9 cellular contexts compared by ENCODE assay signal in genomic region chr6:1335367-1336037, GRCh38. TPM values are rescaled to one million over a fixed set of nuclear protein-coding genes. Genes with fewer than 3 reads are reported as not detected.
DNase-seq lines count a peak whose midpoint lies in the region; ATAC-seq, FAIRE-seq and TF ChIP-seq lines count a peak whose summit lies in the region.
"Had no signal": no experiment of that assay in that cellular context is flagged by ENCODE, and none has a peak within 500 bp of the region (broad histone marks: within the 10 kb centered on the region; RNA-seq: fewer than 3 reads in every experiment).

No MANE protein-coding gene starts in this region.

- no peak overlapping the region for H4K8ac ChIP-seq in H1 (ENCODE audit: extremely low read depth, insufficient read depth, low read length)

- in situ Hi-C loops in GM13976 (cut with MboI; ENCODE audit: low sequenced_read_pairs, unreplicated experiment): no loop called here

- H2BK20ac ChIP-seq in H1 (ENCODE audit: low read length): no peak overlapping the region

- peak overlapping the region in 1 of 2 experiments; percentile 30; a peak in 3 of 4 replicates for H3K4me2 ChIP-seq in H1 (ENCODE audit: insufficient read depth in 1 of 2, low read depth in 2 of 2, low read length in 2 of 2)

- no peak overlapping the region for H2BK12ac ChIP-seq in H1 (ENCODE audit: low read depth, low read length)

- no peak overlapping the region for H3K9ac ChIP-seq in H1 (replicated peaks in 1 of 4; ENCODE audit: extremely low read depth in 1 of 4, low read depth in 3 of 4, low read length in 3 of 4)

- POLR2A ChIA-PET in BJ (lab: Charles Lee): no interaction called here
- POLR2A ChIA-PET in H1 (lab: Charles Lee; ENCODE audit: partially characterized antibody): no interaction called here

- H3K4ac ChIP-seq in H1 (replicated peaks; ENCODE audit: insufficient read length, low read depth, low read length): no peak overlapping the region

- no peak overlapping the region for H3K56ac ChIP-seq in H1 (replicated peaks; ENCODE audit: insufficient read length, low read depth, low read length)

- FAIRE-seq in H1 (lab: Jason Lieb, UNC): no peak

- H4K20me1 ChIP-seq in H1 (replicated peaks in 1 of 2; ENCODE audit: control insufficient read depth in 1 of 2, insufficient read depth in 2 of 2, low read length in 2 of 2): no peaks in the 10 kb centered on the region

- H4K5ac ChIP-seq in H1 (ENCODE audit: insufficient read length, low read depth, low read length): no peak overlapping the region

- DNase-seq in BJ (ENCODE audit: low read depth) (peak; percentile 55), MV-4-11 (lab: John Stamatoyannopoulos, UW) (peak; percentile 82), H1 (ENCODE audit: low read depth in 1 of 2, low spot score in 2 of 2) (no peak), mucosa of gallbladder (ENCODE audit: low spot score) (peak; percentile 90), GM13976 (ENCODE audit: low spot score) (no peak), activated gamma-delta T cell (lab: John Stamatoyannopoulos, UW) (no peak)
- DNase-seq: GF-D8 had no signal

- ATAC-seq in GM19397 (IDR thresholded peaks at IDR 0.05; ENCODE audit: unreplicated experiment) (no peak), HG02642 (IDR thresholded peaks at IDR 0.05; ENCODE audit: poor library complexity, unreplicated experiment) (no peak)

- H3K36me3 ChIP-seq in BJ (ENCODE audit: control insufficient read depth, insufficient read depth, low read length) (no peaks in the 10 kb centered on the region), H1 (ENCODE audit: control insufficient read depth in 2 of 4, insufficient read depth in 4 of 4, low read length in 3 of 4) (no peaks in the 10 kb centered on the region)

- H3K23ac ChIP-seq in H1 (ENCODE audit: insufficient read length): no peak overlapping the region

- H2BK15ac ChIP-seq in H1 (ENCODE audit: low read length): 0 out of 2 replicates have a peak overlapping the region, but pooled peaks have one; percentile 31

- WGBS in H1 (ENCODE audit: extremely low coverage in 1 of 2, insufficient coverage in 1 of 2, insufficient read length in 1 of 2, insufficient replicate concordance in 2 of 2, low coverage in 1 of 2, low lambda C conversion rate in 2 of 2, missing lambda C conversion rate in 1 of 2), 2 experiments: 71% methylated on average over 14 of the region's 14 CpGs; no CpG with 5 or more reads in 1 of the 2 experiments

- H3K23me2 ChIP-seq in H1 (ENCODE audit: low read depth, low read length): no peaks in the 10 kb centered on the region

- TF ChIP-seq RAD21 in H1 (IDR thresholded peaks at IDR 0.05 in 1 of 2, conservative IDR thresholded peaks at IDR 0.05 in 1 of 2; ENCODE audit: low read depth in 2 of 2, low read length in 2 of 2): no peak

- TF ChIP-seq POLR2A in H1 (IDR thresholded peaks at IDR 0.05; ENCODE audit: control extremely low read depth in 1 of 2, low read depth in 2 of 2, low read length in 2 of 2): no peak

- no peaks in the 10 kb centered on the region for H3K79me2 ChIP-seq in H1 (ENCODE audit: control insufficient read depth in 1 of 2, insufficient read depth in 2 of 2, low read length in 2 of 2)

- TF ChIP-seq EP300 in H1 (IDR thresholded peaks at IDR 0.05; ENCODE audit: borderline replicate concordance in 1 of 2, low read depth in 2 of 2, low read length in 2 of 2): no peak

- H3K4me3 ChIP-seq in BJ (ENCODE audit: low read depth, low read length) (no peak overlapping the region), H1 (ENCODE audit: extremely low read depth in 1 of 4, insufficient read depth in 2 of 4, low read depth in 3 of 4, low read length in 4 of 4) (no peak overlapping the region)

- H2BK5ac ChIP-seq in H1 (ENCODE audit: low read depth, low read length): 0 out of 2 replicates have a peak overlapping the region, but pooled peaks have one; percentile 30

- CTCF ChIA-PET in BJ (lab: Yijun Ruan, JAX) (interaction anchor here (0.6 to 1.9 kb wide), 9 partner anchors 9 to 538 kb away, joined by 3 to 5 read pairs (median 3); no protein-coding TSS in a partner anchor), H1 (lab: Charles Lee; ENCODE audit: partially characterized antibody) (interaction anchor here (0.7 to 2.8 kb wide), 22 partner anchors 10 to 743 kb away, joined by 3 to 13 read pairs (median 4); no protein-coding TSS in a partner anchor)

- H2AK5ac ChIP-seq in H1 (ENCODE audit: low read depth, low read length): no peak overlapping the region

- peak overlapping the region; percentile 91; the same call in 1 of the 2 replicates for H2AFZ ChIP-seq in H1 (ENCODE audit: low read length)

- H3K27ac ChIP-seq in H1 (ENCODE audit: low read depth, low read length): no peak overlapping the region

- peaks cover 2 to 6% of the 10 kb centered on the region in 2 experiments; a peak in 1 of 4 replicates for H3K9me3 ChIP-seq in H1 (ENCODE audit: insufficient read depth in 2 of 2, low read depth in 1 of 2, low read length in 1 of 2)

- H3K18ac ChIP-seq in H1 (ENCODE audit: extremely low read depth, low read length): no peak overlapping the region; the same call in 1 of the 2 replicates

- no peak overlapping the region for H4K91ac ChIP-seq in H1 (replicated peaks; ENCODE audit: insufficient read length, low read length)

- H3K79me1 ChIP-seq in H1 (ENCODE audit: low read depth, low read length): no peaks in the 10 kb centered on the region

- H3K27me3 ChIP-seq in BJ (ENCODE audit: control insufficient read depth, insufficient read depth, low read length) (no peaks in the 10 kb centered on the region), H1 (replicated peaks in 1 of 4; ENCODE audit: control insufficient read depth in 3 of 4, extremely low read depth in 1 of 4, insufficient read depth in 3 of 4, low read length in 3 of 4) (peaks cover 0 to 4% (median 2%) of the 10 kb centered on the region in 4 experiments; a peak in 4 of 7 replicates)

- no peak overlapping the region for H2BK120ac ChIP-seq in H1 (replicated peaks; ENCODE audit: low read depth, low read length)

- H3K4me1 ChIP-seq in H1 (replicated peaks in 1 of 4; ENCODE audit: control insufficient read depth in 3 of 4, insufficient read depth in 4 of 4, low read length in 3 of 4): peaks cover 0 to 5% (median 3%) of the 10 kb centered on the region in 4 experiments; a peak in 3 of 7 replicates

- H3K14ac ChIP-seq in H1 (ENCODE audit: insufficient read length): no peak overlapping the region

- TF ChIP-seq CTCF in BJ (IDR thresholded peaks at IDR 0.05; ENCODE audit: insufficient read depth, low read depth, low read length) (no peak), H1 (IDR thresholded peaks at IDR 0.05; ENCODE audit: control extremely low read depth in 1 of 3, insufficient read depth in 1 of 3, low read depth in 1 of 3, low read length in 3 of 3) (no peak), GM13976 (IDR thresholded peaks at IDR 0.05; ENCODE audit: borderline replicate concordance, control extremely low read depth, extremely low read depth, insufficient read depth, missing control alignments) (no peak)

TF ChIP-seq in H1, 55 proteins besides CTCF, POLR2A, EP300 and RAD21:
- TF ChIP-seq CEBPB (IDR thresholded peaks at IDR 0.05; ENCODE audit: low read depth, low read length) (peak; percentile 73), ZNF274 (IDR thresholded peaks at IDR 0.05; ENCODE audit: borderline replicate concordance, extremely low read depth, low read length) (no peak)

RNA-seq across cellular contexts. Expression of gene FOXQ1, which starts 23.6 kb away (rescaled TPM):
- polyA plus RNA-seq in BJ (2011; rRNA removed) (0.23 and 0.31 TPM in 2 replicates), H1 (2011; rRNA removed) (0.03 TPM in 2 replicates)
- polyA minus RNA-seq in BJ (2011; rRNA and poly(A)+ RNA removed): 0.38 and 0.67 TPM in 2 replicates
- not detected in 2 replicates for total RNA-seq in H1 (2021; fragmentation: NEBNext Ultra II Directional; extraction: Animal tissue kit (Norgen Biotek cat#: 25700))
- polyA plus RNA-seq in H1 (2011; cell fraction: cytosol; rRNA removed): 0.05 TPM
- not detected for polyA plus RNA-seq in H1 (2011; cell fraction: nucleus; rRNA removed)
- 0.14 TPM in 1 of 4 replicates, not detected in the others for polyA plus RNA-seq in H1 (2012, experiment 1 of 2)
- 0.17 TPM for polyA plus RNA-seq in H1 (2012, experiment 2 of 2)
- 0.06 TPM for polyA plus RNA-seq in H1 (2013, experiment 1 of 2)
- polyA plus RNA-seq in H1 (2013, experiment 2 of 2): 0.06 TPM
- not detected in 2 replicates for polyA minus RNA-seq in H1 (2011; rRNA and poly(A)+ RNA removed)
- not detected for polyA minus RNA-seq in H1 (2011; cell fraction: cytosol; rRNA and poly(A)+ RNA removed)
- 0.30 TPM for polyA minus RNA-seq in H1 (2011; cell fraction: nucleus; rRNA and poly(A)+ RNA removed)
- 11.5 TPM for total RNA-seq in mucosa of gallbladder

RNA-seq across cellular contexts. Expression of gene FOXF2, which starts 53.9 kb away (rescaled TPM):
- 17.7 and 23.4 TPM in 2 replicates for polyA plus RNA-seq in BJ (2011; rRNA removed)
- 11.2 and 13.2 TPM in 2 replicates for polyA minus RNA-seq in BJ (2011; rRNA and poly(A)+ RNA removed)
- not detected in 2 replicates for total RNA-seq in H1 (2021; fragmentation: NEBNext Ultra II Directional; extraction: Animal tissue kit (Norgen Biotek cat#: 25700))
- polyA plus RNA-seq in H1 (2011; rRNA removed): 0.05 TPM in 2 replicates
- 0.08 TPM for polyA plus RNA-seq in H1 (2011; cell fraction: cytosol; rRNA removed)
- polyA plus RNA-seq in H1 (2011; cell fraction: nucleus; rRNA removed): not detected
- not detected in 4 replicates for polyA plus RNA-seq in H1 (2012, experiment 1 of 2)
- not detected for polyA plus RNA-seq in H1 (2012, experiment 2 of 2)
- polyA plus RNA-seq in H1 (2013, experiment 1 of 2): 0.06 TPM
- not detected for polyA plus RNA-seq in H1 (2013, experiment 2 of 2)
- not detected in 2 replicates for polyA minus RNA-seq in H1 (2011; rRNA and poly(A)+ RNA removed)
- 0.81 TPM for polyA minus RNA-seq in H1 (2011; cell fraction: cytosol; rRNA and poly(A)+ RNA removed)
- polyA minus RNA-seq in H1 (2011; cell fraction: nucleus; rRNA and poly(A)+ RNA removed): 0.30 TPM
- total RNA-seq in mucosa of gallbladder: 3.6 TPM

Comparison
In these comparisons a context has a peak if more than half of its experiments do, and no peak if none do; other contexts are left out.
1. DNase-seq: peak in BJ (single experiment), MV-4-11 (single experiment) and mucosa of gallbladder (single experiment); none in H1 (0 of 2), GM13976 (single experiment) and activated gamma-delta T cell (single experiment).
2. RNA of gene FOXQ1, which starts 23.6 kb away (total RNA-seq): 11.5 TPM in mucosa of gallbladder (single experiment); not detected in H1; every median in the first group is over 10 times any median in the second.